Comparison of ENCODE assay signal across 15 cellular contexts in the genomic region with DNA sequence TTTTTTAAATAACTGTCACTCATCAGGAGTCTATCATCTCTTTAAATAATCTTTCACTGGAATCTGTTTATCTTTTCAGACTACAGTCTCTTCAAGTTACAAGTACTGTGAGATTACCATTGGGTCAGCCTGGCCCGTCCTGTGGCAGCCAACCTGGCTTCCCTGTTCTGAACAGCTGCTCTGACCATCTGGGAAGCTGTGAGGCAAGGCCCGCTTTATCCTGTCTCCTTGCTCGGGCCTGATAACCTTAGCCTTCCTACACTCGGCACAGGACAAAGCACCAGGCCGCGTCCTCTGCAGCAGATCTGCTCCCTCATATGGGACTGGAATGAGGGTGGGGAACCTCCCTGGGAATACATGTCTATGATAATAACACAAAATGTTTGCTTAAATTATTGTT.
DNase-seq lines count a peak whose midpoint lies in the region; ATAC-seq, FAIRE-seq and TF ChIP-seq lines count a peak whose summit lies in the region.
"Had no signal": no experiment of that assay in that cellular context is flagged by ENCODE, and none has a peak within 500 bp of the region (broad histone marks: within the 10 kb centered on the region; RNA-seq: fewer than 3 reads in every experiment).

No MANE protein-coding gene starts in this region.

- POLR2A ChIA-PET in A549 (lab: Yijun Ruan, JAX): interaction anchor here (2.5 kb wide), 1 partner anchor 113 kb away, joined by 10 read pairs; the partner anchor contains the start of gene PTPN14

- no peak overlapping the region for H4K5ac ChIP-seq in H9 (ENCODE audit: insufficient read length, low read depth, low read length)

- H4K20me1 ChIP-seq in H9 (ENCODE audit: control insufficient read depth, insufficient read depth, insufficient read length): no peaks in the 10 kb centered on the region
- H4K20me1 ChIP-seq: BLaER1 treated with 17β-estradiol and CSF1 and Interleukin-3, amounts not matched to agents 10 nM and 100 nM had no signal

- peaks cover 0 to 5% (median 4%) of the 10 kb centered on the region in 3 experiments; a peak in 2 of 7 replicates for H3K36me3 Mint-ChIP-seq in H9 (ENCODE audit: insufficient read depth in 1 of 3, low read depth in 3 of 3)
- peaks cover 2% of the 10 kb centered on the region for H3K36me3 Mint-ChIP-seq in T-helper 17 cell (ENCODE audit: low read depth)

- WGBS in A549 (ENCODE audit: missing lambda C conversion rate): 81% methylated on average over 6 of the region's 6 CpGs
- no CpG with 5 or more reads among the region's 6 CpGs for WGBS in H9 (ENCODE audit: extremely low coverage, insufficient read length, low lambda C conversion rate)
- WGBS in heart right ventricle, 2 donors: 61 to 69% methylated on average over 6 of the region's 6 CpGs
- 85 to 100% methylated on average over 1 to 6 of the region's 6 CpGs for WGBS in transverse colon (ENCODE audit: low coverage in 1 of 2), 2 donors

- CTCF ChIA-PET in A549 (lab: Yijun Ruan, JAX): interaction anchor here (1.1 to 1.4 kb wide), 2 partner anchors 10 to 44 kb away, joined by 3 read pairs; no protein-coding TSS in a partner anchor

- no peak overlapping the region for H3T11ph ChIP-seq in H9 (ENCODE audit: low read length)

- H3K27me3 ChIP-seq in H9 (ENCODE audit: insufficient read depth, low read length) (no peaks in the 10 kb centered on the region), heart right ventricle (no peaks in the 10 kb centered on the region), vagina (no peaks in the 10 kb centered on the region), transverse colon (no peaks in the 10 kb centered on the region)
- H3K27me3 ChIP-seq: BLaER1 treated with 17β-estradiol and CSF1 and Interleukin-3, amounts not matched to agents 10 nM and 100 nM had no signal

- no peaks in the 10 kb centered on the region; a peak in 1 of 5 replicates for H3K9me3 Mint-ChIP-seq in H9

- no peak overlapping the region for H2BK15ac ChIP-seq in H9 (ENCODE audit: low read depth, low read length)

- FAIRE-seq in A549 (lab: Jason Lieb, UNC): no peak
- FAIRE-seq: islet of Langerhans had no signal

- no peak overlapping the region for H3K18ac ChIP-seq in H9 (ENCODE audit: insufficient read length, low read depth, low read length)

- H4K8ac ChIP-seq in H9 (replicated peaks; ENCODE audit: insufficient read length, low read depth, low read length): no peak overlapping the region

- no peak overlapping the region for H3K4ac ChIP-seq in H9 (ENCODE audit: low read depth, low read length)

- intact Hi-C loops in heart right ventricle (cut with DNase I) (no loop called here), vagina (cut with DNase I) (no loop called here), transverse colon (cut with DNase I; ENCODE audit: low total_unique reads) (no loop called here)

- H3K4me1 Mint-ChIP-seq in H9 (peaks cover 48 to 52% of the 10 kb centered on the region in 2 experiments), T-helper 17 cell (peaks cover 24% of the 10 kb centered on the region)

- H3K4me2 ChIP-seq in A549 (peak overlapping the region; percentile 93), H9 (ENCODE audit: insufficient read depth, insufficient read length, low read length) (no peak overlapping the region)
- H3K4me2 ChIP-seq: BLaER1 treated with 17β-estradiol and CSF1 and Interleukin-3, amounts not matched to agents 10 nM and 100 nM had no signal

- H3K56ac ChIP-seq in H9 (ENCODE audit: insufficient read length, low read depth, low read length): no peak overlapping the region

- H3K4me3 Mint-ChIP-seq in H9 (no peak overlapping the region), T-helper 17 cell (no peak overlapping the region)

- H3K23me2 ChIP-seq in H9 (ENCODE audit: insufficient read length, low read depth, low read length, poor library complexity, severe bottlenecking): no peaks in the 10 kb centered on the region

- H3K27ac ChIP-seq in A549 (peak overlapping the region; percentile 56 to 85), H9 (ENCODE audit: insufficient read length, low read depth, low read length) (no peak overlapping the region), heart right ventricle (peak overlapping the region in 2 of 10 donors; percentile 36 to 60), vagina (no peak overlapping the region), transverse colon (no peak overlapping the region)
- H3K27ac ChIP-seq: BLaER1 treated with 17β-estradiol and CSF1 and Interleukin-3, amounts not matched to agents 10 nM and 100 nM had no signal

- H3K4me3 ChIP-seq in A549 (no peak overlapping the region), heart right ventricle (no peak overlapping the region), vagina (no peak overlapping the region), transverse colon (no peak overlapping the region)
- H3K4me3 ChIP-seq: BLaER1 treated with 17β-estradiol and CSF1 and Interleukin-3, amounts not matched to agents 10 nM and 100 nM had no signal

- DNase-seq in A549 (ENCODE audit: low read depth in 1 of 2, low spot score in 1 of 2) (no peak), H9 (peak; percentile 50), T-helper 17 cell (no peak), heart right ventricle (peak in 1 of 2 donors; percentile 10), vagina (ENCODE audit: extremely low spot score in 2 of 2) (no peak), transverse colon (no peak), ecto neural progenitor cell (ENCODE audit: low spot score) (no peak)
- DNase-seq: amygdala, EL, Kasumi-1, NCI-H2029 treated with DMSO at 0.1 percent for 48 hours had no signal

- no peak overlapping the region for H3K9ac ChIP-seq in H9 (ENCODE audit: extremely low read depth, insufficient read length, low read length)
- H3K9ac ChIP-seq: BLaER1 treated with 17β-estradiol and CSF1 and Interleukin-3, amounts not matched to agents 10 nM and 100 nM had no signal

- ATAC-seq in A549 (peak in 1 of 2 experiments; percentile 9; a peak in 2 of 6 replicates), T-helper 17 cell (no peak), heart right ventricle (peak in 7 of 8 donors; percentile 41 to 70 (median 64)), GM21381 (IDR thresholded peaks at IDR 0.05; ENCODE audit: unreplicated experiment) (no peak)
- ATAC-seq: sciatic nerve had no signal

- H2BK20ac ChIP-seq in H9 (ENCODE audit: low read depth, low read length, poor library complexity, severe bottlenecking): no peak overlapping the region

- H3K36me3 ChIP-seq in heart right ventricle (no peaks in the 10 kb centered on the region), vagina (no peaks in the 10 kb centered on the region), transverse colon (no peaks in the 10 kb centered on the region)
- H3K36me3 ChIP-seq: BLaER1 treated with 17β-estradiol and CSF1 and Interleukin-3, amounts not matched to agents 10 nM and 100 nM had no signal

- H3K9me3 ChIP-seq in A549 (no peaks in the 10 kb centered on the region), H9 (ENCODE audit: control insufficient read depth, low read depth, low read length) (no peaks in the 10 kb centered on the region), T-helper 17 cell (ENCODE audit: control insufficient read depth, low read length, poor library complexity, severe bottlenecking) (no peaks in the 10 kb centered on the region), heart right ventricle (peaks cover 0 to 4% (median 0%) of the 10 kb centered on the region in 11 donors), vagina (no peaks in the 10 kb centered on the region), transverse colon (no peaks in the 10 kb centered on the region)
- H3K9me3 ChIP-seq: BLaER1 treated with 17β-estradiol and CSF1 and Interleukin-3, amounts not matched to agents 10 nM and 100 nM had no signal

- TF ChIP-seq EP300 in A549 (IDR thresholded peaks at IDR 0.05) (no peak), transverse colon (IDR thresholded peaks at IDR 0.05; ENCODE audit: low read depth) (no peak)

- H2AK5ac ChIP-seq in H9 (ENCODE audit: insufficient read length, low read length): no peak overlapping the region

- H2BK120ac ChIP-seq in H9 (ENCODE audit: low read depth, low read length, poor library complexity, severe bottlenecking): no peak overlapping the region

- H2BK12ac ChIP-seq in H9 (ENCODE audit: insufficient read length, low read depth, low read length): no peak overlapping the region

- in situ Hi-C loops in transverse colon (cut with MboI; ENCODE audit: low pct_ligation_motif_present in 1 of 4, low pct_unique_long_range_greater_than_20kb in 1 of 4, low sequenced_read_pairs in 3 of 4): no loop called here

- H2BK5ac ChIP-seq in H9 (ENCODE audit: insufficient read length, low read length): no peak overlapping the region

- peaks cover 36% of the 10 kb centered on the region for H3K4me1 ChIP-seq in A549
- peaks cover 12% of the 10 kb centered on the region; the same call in 1 of the 2 replicates for H3K4me1 ChIP-seq in H9 (ENCODE audit: insufficient read depth, low read length)
- peaks cover 0 to 41% (median 26%) of the 10 kb centered on the region in 9 donors for H3K4me1 ChIP-seq in heart right ventricle
- H3K4me1 ChIP-seq in vagina: peaks cover 23% of the 10 kb centered on the region
- peaks cover 11 to 27% (median 20%) of the 10 kb centered on the region in 4 donors for H3K4me1 ChIP-seq in transverse colon

- H3K27me3 Mint-ChIP-seq in H9 (ENCODE audit: low read depth) (no peaks in the 10 kb centered on the region), T-helper 17 cell (peaks cover 4% of the 10 kb centered on the region)

- H3K79me1 ChIP-seq in H9 (ENCODE audit: insufficient read depth, low read depth, low read length, poor library complexity, severe bottlenecking): no peaks in the 10 kb centered on the region

- H2AFZ ChIP-seq in H9 (ENCODE audit: low read length): no peak overlapping the region

- H3K14ac ChIP-seq in H9 (ENCODE audit: insufficient read depth, low read length): no peak overlapping the region

- TF ChIP-seq POLR2A in A549 (IDR thresholded peaks at IDR 0.05; ENCODE audit: low read length) (no peak), vagina (IDR thresholded peaks at IDR 0.05) (no peak), transverse colon (IDR thresholded peaks at IDR 0.05) (no peak)

- no peak overlapping the region for H4K91ac ChIP-seq in H9 (ENCODE audit: insufficient read length, low read depth, low read length)

- peak overlapping the region in 2 of 3 experiments; percentile 53 to 96; a peak in 4 of 7 replicates for H3K27ac Mint-ChIP-seq in H9
- H3K27ac Mint-ChIP-seq in T-helper 17 cell: peak overlapping the region; percentile 89

- no peaks in the 10 kb centered on the region for H3K79me2 ChIP-seq in H9 (ENCODE audit: insufficient read depth, low read length)

- TF ChIP-seq CTCF in A549 (IDR thresholded peaks at IDR 0.05) (no peak), H9 (conservative IDR thresholded peaks at IDR 0.05) (no peak), heart right ventricle (IDR thresholded peaks at IDR 0.05) (no peak), vagina (IDR thresholded peaks at IDR 0.05) (no peak), transverse colon (IDR thresholded peaks at IDR 0.05) (no peak)

- H3K23ac ChIP-seq in H9 (ENCODE audit: insufficient read length, low read depth, low read length): no peak overlapping the region

- TF ChIP-seq RAD21 in A549 (conservative IDR thresholded peaks at IDR 0.05 in 1 of 2, IDR thresholded peaks at IDR 0.05 in 1 of 2): no peak

TF ChIP-seq in A549, 52 proteins besides CTCF, POLR2A, EP300 and RAD21 (continues in another document):
- TF ChIP-seq HDAC2 (IDR thresholded peaks at IDR 0.05) (no peak), POLR2AphosphoS2 (conservative IDR thresholded peaks at IDR 0.05; ENCODE audit: low read length) (no peak), NR3C1 (IDR thresholded peaks at IDR 0.05) (no peak), BHLHE40 (IDR thresholded peaks at IDR 0.05; ENCODE audit: low read depth, low read length) (no peak), JUNB (IDR thresholded peaks at IDR 0.05) (no peak)

Comparison
In these comparisons a context has a peak if more than half of its experiments do, and no peak if none do; other contexts are left out.
1. ATAC-seq: peak in heart right ventricle (7 of 8); none in T-helper 17 cell (single experiment) and GM21381 (single experiment).
2. H3K27ac ChIP-seq: peak in A549 (2 of 2); none in H9 (single experiment), vagina (single experiment) and transverse colon (0 of 4).